18 cellular contexts compared by ENCODE assay signal in genomic region chr11:69119170-69119569, GRCh38. TPM values are rescaled to one million over a fixed set of nuclear protein-coding genes. Genes with fewer than 3 reads are reported as not detected.
DNase-seq lines count a peak whose midpoint lies in the region; ATAC-seq, FAIRE-seq and TF ChIP-seq lines count a peak whose summit lies in the region.
"Had no signal": no experiment of that assay in that cellular context is flagged by ENCODE, and none has a peak within 500 bp of the region (broad histone marks: within the 10 kb centered on the region; RNA-seq: fewer than 3 reads in every experiment).

No MANE protein-coding gene starts in this region.

- no peaks in the 10 kb centered on the region for H4K20me1 ChIP-seq in HCT116 (ENCODE audit: insufficient read depth)
- peaks cover 17% of the 10 kb centered on the region; the same call in 1 of the 2 replicates for H4K20me1 ChIP-seq in K562 (replicated peaks; ENCODE audit: control insufficient read depth, insufficient read depth, low read length)
- H4K20me1 ChIP-seq in osteoblast (ENCODE audit: insufficient read depth, low read length), result no peaks in the 10 kb centered on the region

- TF ChIP-seq POLR2A in HCT116 (IDR thresholded peaks at IDR 0.05; ENCODE audit: borderline replicate concordance, extremely low read depth, insufficient read depth, insufficient read length) (no peak), K562 (conservative IDR thresholded peaks at IDR 0.05) (no peak)

- CTCF ChIA-PET in HCT116 (lab: Charles Lee) (interaction anchor here (0.8 to 1.9 kb wide), 3 partner anchors 12 to 550 kb away, joined by 3 to 11 read pairs (median 3); no protein-coding TSS in a partner anchor), Panc1 (lab: Charles Lee) (no interaction called here), K562 (lab: Yijun Ruan, JAX; ENCODE audit: low intra/inter-chr PET ratio) (no interaction called here)
- CTCF ChIA-PET in CD4-positive, alpha-beta T cell (lab: Charles Lee), result no interaction called here

- no peak for FAIRE-seq in K562 (lab: Jason Lieb, UNC)
- FAIRE-seq: GM12878, HepG2, HTR-8/SVneo had no signal

- H3K36me3 Mint-ChIP-seq in CD4-positive, alpha-beta T cell (ENCODE audit: low read depth), result no peaks in the 10 kb centered on the region
- H3K36me3 Mint-ChIP-seq: CD4-positive, alpha-beta memory T cell had no signal

- H3K4me3 ChIP-seq in HCT116 (replicated peaks in 1 of 2; ENCODE audit: low read depth in 1 of 2, low read length in 2 of 2), result no peak overlapping the region
- H3K4me3 ChIP-seq in Panc1 (ENCODE audit: low read depth in 2 of 2, low read length in 2 of 2), result no peak overlapping the region
- no peak overlapping the region for H3K4me3 ChIP-seq in K562
- H3K4me3 ChIP-seq in osteoblast (ENCODE audit: insufficient read depth, low read length), result no peak overlapping the region
- no peak overlapping the region for H3K4me3 ChIP-seq in psoas muscle
- H3K4me3 ChIP-seq: GM12878, GM23248 had no signal

- H3K79me2 ChIP-seq in HCT116 (ENCODE audit: insufficient read depth, low read length) (no peaks in the 10 kb centered on the region), K562 (ENCODE audit: control insufficient read depth, insufficient read depth, low read length) (no peaks in the 10 kb centered on the region), osteoblast (ENCODE audit: insufficient read depth, low read length) (no peaks in the 10 kb centered on the region)

- BruUV-seq in HCT116 (replicated peaks; lab: Mats Ljungman, UMichigan) (no TSS peak), Panc1 (replicated peaks; lab: Mats Ljungman, UMichigan) (no TSS peak), K562 (replicated peaks; lab: Mats Ljungman, UMichigan) (no TSS peak)

- H3K27me3 Mint-ChIP-seq in CD4-positive, alpha-beta T cell, result no peaks in the 10 kb centered on the region
- H3K27me3 Mint-ChIP-seq: B cell; CD4-positive, alpha-beta memory T cell had no signal

- TF ChIP-seq RAD21 in HCT116 (IDR thresholded peaks at IDR 0.05; ENCODE audit: low read depth) (no peak), K562 (CRISPR knock-in tag; conservative IDR thresholded peaks at IDR 0.05 in 1 of 2, IDR thresholded peaks at IDR 0.05 in 1 of 2) (no peak)

- H3K27ac Mint-ChIP-seq in CD4-positive, alpha-beta T cell, result no peak overlapping the region
- H3K27ac Mint-ChIP-seq: B cell had no signal

- in situ Hi-C loops in Panc1 (cut with HindIII; ENCODE audit: low pct_unique_long_range_greater_than_20kb, low sequenced_read_pairs) (no loop called here), K562 (cut with MboI) (no loop called here)

- H3K27me3 ChIP-seq in HCT116 (ENCODE audit: insufficient read depth, low read length) (no peaks in the 10 kb centered on the region), Panc1 (ENCODE audit: control insufficient read depth, insufficient read depth, low read length) (no peaks in the 10 kb centered on the region), K562 (ENCODE audit: control insufficient read depth in 2 of 2, insufficient read depth in 2 of 2, low read length in 2 of 2) (peaks cover 36 to 84% of the 10 kb centered on the region in 2 experiments), osteoblast (ENCODE audit: insufficient read depth, low read length) (peaks cover 12% of the 10 kb centered on the region), psoas muscle (ENCODE audit: insufficient read depth in 3 of 3, low read length in 2 of 3) (peaks cover 0 to 3% (median 3%) of the 10 kb centered on the region in 3 donors)
- H3K27me3 ChIP-seq in CD4-positive, alpha-beta T cell (ENCODE audit: control insufficient read depth, insufficient read depth, low read length), result no peaks in the 10 kb centered on the region

- H3K9me3 Mint-ChIP-seq in CD4-positive, alpha-beta T cell, result no peaks in the 10 kb centered on the region

- 3% methylated on average over 2 of the region's 2 CpGs for WGBS in K562 (ENCODE audit: insufficient coverage, low coverage, missing lambda C conversion rate)
- 68 to 95% (median 88%) methylated on average over 2 of the region's 2 CpGs for WGBS in psoas muscle, 3 donors

- H3K27ac ChIP-seq in HCT116 (ENCODE audit: low read depth, low read length), result no peak overlapping the region
- peak overlapping the region; percentile 78 for H3K27ac ChIP-seq in Panc1 (ENCODE audit: low read length)
- H3K27ac ChIP-seq in K562 (ENCODE audit: extremely low read depth, low read depth, low read length), result no peak overlapping the region
- H3K27ac ChIP-seq in osteoblast (ENCODE audit: low read depth, low read length), result no peak overlapping the region
- H3K27ac ChIP-seq in CD4-positive, alpha-beta T cell (ENCODE audit: low read depth, low read length), result no peak overlapping the region
- no peak overlapping the region for H3K27ac ChIP-seq in psoas muscle
- H3K27ac ChIP-seq: GM23248 had no signal

- TF ChIP-seq EP300 in K562 (IDR thresholded peaks at IDR 0.05; ENCODE audit: low read length), result no peak

- RAD21 ChIA-PET in HCT116 (lab: Charles Lee; ENCODE audit: low non-redundant PET in 1 of 2, low total read pairs in 2 of 2, uncharacterized antibody in 2 of 2, unreplicated experiment in 2 of 2), result no interaction called here

- H3K4me1 Mint-ChIP-seq in CD4-positive, alpha-beta T cell (ENCODE audit: low read depth), result peaks cover 49% of the 10 kb centered on the region

- POLR2A ChIA-PET in HCT116 (lab: Charles Lee), result interaction anchor here (1.4 kb wide), 1 partner anchor 174 kb away, joined by 3 read pairs; the partner anchor contains the start of gene MYEOV
- POLR2A ChIA-PET in Panc1 (lab: Charles Lee), result no interaction called here
- POLR2A ChIA-PET in K562 (lab: Yijun Ruan, JAX), result interaction anchor here (1.2 kb wide), 1 partner anchor 10 kb away, joined by 3 read pairs; no protein-coding TSS in a partner anchor
- POLR2A ChIA-PET in CD4-positive, alpha-beta T cell (lab: Charles Lee), result no interaction called here

- H3K9me3 ChIP-seq in HCT116 (ENCODE audit: control insufficient read depth in 1 of 2, insufficient read depth in 1 of 2, low read depth in 1 of 2, low read length in 2 of 2) (no peaks in the 10 kb centered on the region; a peak in 1 of 4 replicates), Panc1 (ENCODE audit: control insufficient read depth, insufficient read depth, low read depth, low read length) (no peaks in the 10 kb centered on the region), K562 (replicated peaks; ENCODE audit: control insufficient read depth, insufficient read depth, low read depth, low read length) (peaks cover 3% of the 10 kb centered on the region; the same call in 1 of the 2 replicates), osteoblast (ENCODE audit: low read depth, low read length) (no peaks in the 10 kb centered on the region), psoas muscle (no peaks in the 10 kb centered on the region)
- H3K9me3 ChIP-seq in CD4-positive, alpha-beta T cell (ENCODE audit: control insufficient read depth, low read length), result no peaks in the 10 kb centered on the region

- DNase-seq in HCT116 (ENCODE audit: low read depth, low spot score) (no peak), Panc1 (ENCODE audit: low read depth, low spot score) (no peak), K562 (ENCODE audit: extremely low read depth in 1 of 4, low spot score in 3 of 4) (no peak), osteoblast (ENCODE audit: insufficient read length, low spot score, missing footprints) (peak; percentile 27), cerebellum (ENCODE audit: low spot score) (no peak), psoas muscle (no peak)
- DNase-seq in CD4-positive, alpha-beta T cell, result no peak
- DNase-seq: 8988T; ACHN; C1 segment of cervical spinal cord; CD4-positive, alpha-beta memory T cell; DMS79; GM23248 had no signal

- no peak overlapping the region for H2AFZ ChIP-seq in HCT116 (ENCODE audit: low read depth, low read length, poor library complexity, severe bottlenecking)
- H2AFZ ChIP-seq in K562 (ENCODE audit: low read depth, low read length), result no peak overlapping the region
- no peak overlapping the region for H2AFZ ChIP-seq in osteoblast (ENCODE audit: low read length)
- H2AFZ ChIP-seq: GM23248 had no signal

- H3K9ac ChIP-seq in HCT116 (ENCODE audit: low read length), result no peak overlapping the region
- H3K9ac ChIP-seq in K562 (ENCODE audit: insufficient read depth in 1 of 2, low read depth in 2 of 2, low read length in 2 of 2), result no peak overlapping the region
- H3K9ac ChIP-seq: GM23248 had no signal

- no peak overlapping the region for H3K4me3 Mint-ChIP-seq in CD4-positive, alpha-beta T cell
- H3K4me3 Mint-ChIP-seq: B cell; CD4-positive, alpha-beta memory T cell had no signal

- no peak for ATAC-seq in HCT116
- ATAC-seq in Panc1, result no peak
- no peak for ATAC-seq in K562
- ATAC-seq in CD4-positive, alpha-beta T cell (ENCODE audit: poor library complexity), result no peak
- no peak for ATAC-seq in psoas muscle
- ATAC-seq: GM12878, HepG2 had no signal

- H3K4me1 ChIP-seq in HCT116 (ENCODE audit: control insufficient read depth in 1 of 2, insufficient read depth in 2 of 2, low read length in 2 of 2) (peaks cover 42 to 66% of the 10 kb centered on the region in 2 experiments), Panc1 (ENCODE audit: control insufficient read depth, insufficient read depth, low read length) (peaks cover 59% of the 10 kb centered on the region), K562 (replicated peaks in 1 of 2; ENCODE audit: control insufficient read depth in 2 of 2, insufficient read depth in 2 of 2, low read length in 2 of 2) (peaks cover 0 to 30% of the 10 kb centered on the region in 2 experiments; a peak in 2 of 5 replicates), osteoblast (ENCODE audit: insufficient read depth, low read length) (peaks cover 11% of the 10 kb centered on the region), psoas muscle (peaks cover 10% of the 10 kb centered on the region)

- TF ChIP-seq CTCF in HCT116 (IDR thresholded peaks at IDR 0.05 in 2 of 3, conservative IDR thresholded peaks at IDR 0.05 in 1 of 3; ENCODE audit: borderline replicate concordance in 1 of 3, insufficient read depth in 1 of 3, low read depth in 2 of 3, low read length in 2 of 3) (no peak), Panc1 (IDR thresholded peaks at IDR 0.05) (no peak), K562 (IDR thresholded peaks at IDR 0.05 in 2 of 3, conservative IDR thresholded peaks at IDR 0.05 in 1 of 3; ENCODE audit: insufficient read depth in 2 of 3, low read depth in 1 of 3, low read length in 3 of 3) (no peak), osteoblast (IDR thresholded peaks at IDR 0.05; ENCODE audit: extremely low read depth, low read depth, low read length) (no peak), psoas muscle (IDR thresholded peaks at IDR 0.05) (no peak)
- TF ChIP-seq CTCF in CD4-positive, alpha-beta T cell (IDR thresholded peaks at IDR 0.05), result no peak

- H3K9me1 ChIP-seq in K562 (ENCODE audit: control insufficient read depth, insufficient read depth, low read length), result no peaks in the 10 kb centered on the region

- no peaks in the 10 kb centered on the region for H3K36me3 ChIP-seq in HCT116 (ENCODE audit: control insufficient read depth in 1 of 2, insufficient read depth in 2 of 2, low read length in 2 of 2)
- H3K36me3 ChIP-seq in Panc1 (ENCODE audit: control insufficient read depth, insufficient read depth, low read length), result no peaks in the 10 kb centered on the region
- no peaks in the 10 kb centered on the region for H3K36me3 ChIP-seq in K562 (ENCODE audit: control insufficient read depth, insufficient read depth, low read length)
- H3K36me3 ChIP-seq in osteoblast (ENCODE audit: insufficient read depth, low read length), result no peaks in the 10 kb centered on the region
- H3K36me3 ChIP-seq in psoas muscle (ENCODE audit: insufficient read depth in 1 of 2, low read depth in 1 of 2), result no peaks in the 10 kb centered on the region

- H3K4me2 ChIP-seq in HCT116 (ENCODE audit: low read length), result peak overlapping the region; percentile 39
- no peak overlapping the region for H3K4me2 ChIP-seq in K562 (ENCODE audit: insufficient read depth, low read length)
- no peak overlapping the region for H3K4me2 ChIP-seq in osteoblast (ENCODE audit: insufficient read depth, low read length)

- intact Hi-C loops in HCT116 (cut with micrococcal nuclease) (no loop called here), Panc1 (cut with micrococcal nuclease; ENCODE audit: unreplicated experiment) (loop anchor here (10.0 kb wide), 1 partner anchor 256 kb away; no protein-coding TSS in a partner anchor), K562 (cut with micrococcal nuclease) (no loop called here), psoas muscle (cut with DNase I) (no loop called here)
- intact Hi-C loops in CD4-positive, alpha-beta T cell (cut with DNase I, micrococcal nuclease), result no loop called here

- no peaks in the 10 kb centered on the region for H3K9me2 ChIP-seq in HCT116 (ENCODE audit: insufficient read depth)

RNA-seq across cellular contexts. Expression of gene SMIM38, which starts 36.6 kb away (rescaled TPM):
- 0.54 TPM for total RNA-seq in HCT116 (2021; ENCODE audit: unreplicated experiment)
- polyA plus RNA-seq in HCT116 (2012), result 0.16 and 0.26 TPM in 2 replicates
- 0.46 TPM for total RNA-seq in Panc1 (2021; ENCODE audit: unreplicated experiment)
- 0.15 TPM for polyA plus RNA-seq in Panc1 (2012; ENCODE audit: insufficient read length)
- 4.9 and 7.8 TPM in 2 replicates for total RNA-seq in K562 (2011; cell fraction: chromatin; rRNA removed; ENCODE audit: low replicate concordance)
- 5.0 and 7.9 TPM in 2 replicates for total RNA-seq in K562 (2011; cell fraction: nucleolus; rRNA removed)
- 4.7 and 5.7 TPM in 2 replicates for total RNA-seq in K562 (2011; cell fraction: nucleoplasm; rRNA removed)
- 0.33 and 1.2 TPM in 2 replicates for total RNA-seq in K562 (2014; rRNA removed)
- total RNA-seq in K562 (2014; rRNA removed; fragmentation: Illumina TruSeq; extraction: Trizol), result 0.06 and 0.15 TPM in 2 replicates
- total RNA-seq in K562 (2015; rRNA removed; fragmentation: Illumina TruSeq; extraction: Trizol), result 0.11 and 0.14 TPM in 2 replicates
- total RNA-seq in K562 (2021), result 0.27 and 0.38 TPM in 2 replicates
- 0.34 and 0.99 TPM in 2 replicates for polyA plus RNA-seq in K562 (2011; rRNA removed)
- 0.35 and 0.67 TPM in 2 replicates for polyA plus RNA-seq in K562 (2011; cell fraction: cytosol; rRNA removed)
- 1.3 and 4.0 TPM in 2 replicates for polyA plus RNA-seq in K562 (2011; cell fraction: nucleus; rRNA removed)
- polyA plus RNA-seq in K562 (2012), result 0.12 and 0.68 TPM in 2 replicates
- polyA plus RNA-seq in K562 (2014; fragmentation: Illumina TruSeq; extraction: Trizol), result 0.21 TPM in 2 replicates
- polyA plus RNA-seq in K562 (2014; fragmentation: Nextera tagmentation; extraction: Ambion mirVana), result not detected
- polyA plus RNA-seq in K562 (2014; rRNA removed), result 0.07 and 0.36 TPM in 2 replicates
- 0.24 and 1.5 TPM in 2 replicates for polyA minus RNA-seq in K562 (2011; rRNA and poly(A)+ RNA removed)
- 1.7 and 1.9 TPM in 2 replicates for polyA minus RNA-seq in K562 (2011; cell fraction: cytosol; rRNA and poly(A)+ RNA removed)
- 1.1 and 1.3 TPM in 2 replicates for polyA minus RNA-seq in K562 (2011; cell fraction: nucleus; rRNA and poly(A)+ RNA removed)
- under 0.01 and 0.29 TPM in 2 replicates for total RNA-seq in osteoblast
- total RNA-seq in CD4-positive, alpha-beta T cell, result under 1 TPM; 0.08 to 0.30 TPM
- 1.4 TPM for total RNA-seq in cerebellum
- total RNA-seq in psoas muscle, result under 1 TPM in 3 of 4 donors, not detected in 1; 0.08 to 0.54 (median 0.34) TPM
- polyA plus RNA-seq in psoas muscle, result under 1 TPM; 0.03 to 0.12 (median 0.05) TPM
- total RNA-seq: G401, GM23248 had no signal
- polyA plus RNA-seq: CD4-positive, alpha-beta memory T cell; GM23248 had no signal

Comparison
In these comparisons a context has a peak if more than half of its experiments do, and no peak if none do; other contexts are left out.
1. POLR2A ChIA-PET loops: an anchor here in HCT116 (1.4 kb wide) and K562 (1.2 kb wide); none called in Panc1 and CD4-positive, alpha-beta T cell.